Comparison of ENCODE assay signal across 8 cellular contexts in the genomic region with DNA sequence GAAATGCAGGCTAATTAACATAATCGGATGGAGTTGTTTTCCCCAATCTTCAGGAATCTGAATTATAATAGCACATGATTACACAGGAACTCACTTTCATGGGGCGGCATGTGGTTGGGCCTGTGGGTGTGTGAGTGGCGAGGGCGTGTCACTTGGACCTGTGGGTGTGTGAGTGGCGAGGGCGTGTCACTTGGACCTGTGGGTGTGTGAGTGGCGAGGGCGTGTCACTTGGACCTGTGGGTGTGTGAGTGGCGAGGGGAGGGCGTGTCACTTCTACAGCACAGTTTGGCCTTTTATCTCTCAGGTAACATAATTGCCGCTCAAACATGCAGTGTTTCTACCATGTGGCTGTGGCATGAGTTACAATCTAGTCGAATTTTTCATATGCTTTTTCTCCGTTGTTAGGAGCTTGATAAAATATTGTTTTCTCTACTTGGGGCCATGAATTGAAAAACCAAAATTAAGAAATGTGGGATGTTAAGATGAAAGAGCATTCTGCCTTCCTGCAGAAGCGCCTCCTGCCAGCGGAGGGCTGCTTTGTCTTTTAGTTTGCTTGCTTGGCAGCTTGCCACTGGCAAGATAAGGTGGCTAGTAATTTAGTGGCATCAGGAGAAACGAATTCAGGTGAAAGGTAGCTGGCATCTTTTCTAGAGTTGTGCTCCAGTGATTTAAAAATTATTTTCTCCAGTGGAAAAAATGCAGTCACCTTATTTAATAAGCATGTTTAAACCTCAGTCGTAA. TPM values are rescaled to one million over a fixed set of nuclear protein-coding genes. Genes with fewer than 3 reads are reported as not detected.
DNase-seq lines count a peak whose midpoint lies in the region; ATAC-seq and TF ChIP-seq lines count a peak whose summit lies in the region.

No MANE protein-coding gene starts in this region.

- H3K27ac ChIP-seq in colonic mucosa = peak overlapping the region; percentile 63

- peak overlapping the region; percentile 55 for H3K4me3 Mint-ChIP-seq in T-helper 17 cell
- peak overlapping the region in 1 of 2 donors; percentile 2 for H3K4me3 Mint-ChIP-seq in stimulated activated naive CD8-positive, alpha-beta T cell treated with anti-CD3 and anti-CD28 coated beads, Interleukin-15, amount 100 ng/mL, for 72 hours

- H3K36me3 Mint-ChIP-seq in T-helper 17 cell (ENCODE audit: low read depth) = no peaks in the 10 kb centered on the region

- no peaks in the 10 kb centered on the region for H3K27me3 Mint-ChIP-seq in T-helper 17 cell
- no peaks in the 10 kb centered on the region for H3K27me3 Mint-ChIP-seq in stimulated activated naive CD8-positive, alpha-beta T cell treated with anti-CD3 and anti-CD28 coated beads, Interleukin-15, amount 100 ng/mL, for 72 hours

- H3K27ac Mint-ChIP-seq in T-helper 17 cell = peak overlapping the region; percentile 19
- no peak overlapping the region for H3K27ac Mint-ChIP-seq in stimulated activated naive CD8-positive, alpha-beta T cell treated with anti-CD3 and anti-CD28 coated beads, Interleukin-15, amount 100 ng/mL, for 72 hours

- intact Hi-C loops in Right ventricle myocardium superior (cut with DNase I) = loop anchor here (5.0 kb wide), 1 partner anchor 64 kb away; no protein-coding TSS in a partner anchor
- intact Hi-C loops in Right ventricle myocardium inferior (cut with DNase I) = no loop called here
- intact Hi-C loops in colonic mucosa (cut with DNase I) = no loop called here

- H3K4me3 ChIP-seq in colonic mucosa = no peak overlapping the region

- no peaks in the 10 kb centered on the region for H3K9me3 Mint-ChIP-seq in stimulated activated naive CD8-positive, alpha-beta T cell treated with anti-CD3 and anti-CD28 coated beads, Interleukin-15, amount 100 ng/mL, for 72 hours

- ATAC-seq in Right ventricle myocardium superior (ENCODE audit: poor library complexity) (no peak), Right ventricle myocardium inferior (no peak), T-helper 17 cell (peak; percentile 77)
- ATAC-seq in stimulated activated naive CD8-positive, alpha-beta T cell treated with anti-CD3 and anti-CD28 coated beads, Interleukin-15, amount 100 ng/mL, for 72 hours = peak; percentile 38

- H3K4me1 Mint-ChIP-seq in T-helper 17 cell = peaks cover 22% of the 10 kb centered on the region
- peaks cover 63% of the 10 kb centered on the region for H3K4me1 Mint-ChIP-seq in stimulated activated naive CD8-positive, alpha-beta T cell treated with anti-CD3 and anti-CD28 coated beads, Interleukin-15, amount 100 ng/mL, for 72 hours

- peaks cover 34% of the 10 kb centered on the region for H3K4me1 ChIP-seq in colonic mucosa

- H3K9me3 ChIP-seq in T-helper 17 cell (ENCODE audit: control insufficient read depth, low read length, poor library complexity, severe bottlenecking) = no peaks in the 10 kb centered on the region
- H3K9me3 ChIP-seq in colonic mucosa = no peaks in the 10 kb centered on the region

- H3K36me3 ChIP-seq in colonic mucosa = no peaks in the 10 kb centered on the region

- no peak for TF ChIP-seq CTCF in colonic mucosa (IDR thresholded peaks at IDR 0.05)

- peak; percentile 62 for DNase-seq in Right ventricle myocardium superior
- no peak for DNase-seq in Right ventricle myocardium inferior (ENCODE audit: missing footprints)
- peak; percentile 16 to 38 (median 21) for DNase-seq in T-helper 17 cell
- DNase-seq in colonic mucosa = peak; percentile 79
- DNase-seq in stimulated activated naive CD8-positive, alpha-beta T cell treated with anti-CD3 and anti-CD28 coated beads, Interleukin-15, amount 100 ng/mL, for 72 hours = no peak
- DNase-seq in hypothalamus (lab: John Stamatoyannopoulos, UW) = no peak
- no peak for DNase-seq in SIG-M5 (lab: John Stamatoyannopoulos, UW)
- no peak for DNase-seq in kidney glomerular epithelial cell (lab: John Stamatoyannopoulos, UW)

- H3K27me3 ChIP-seq in colonic mucosa = no peaks in the 10 kb centered on the region

- peak overlapping the region in 1 of 2 donors; percentile 46 for H3K9ac ChIP-seq in colonic mucosa (ENCODE audit: low read depth in 2 of 2, low read length in 2 of 2)

RNA-seq across cellular contexts. Expression of a gene that starts 36.2 kb away (rescaled TPM):
- total RNA-seq in Right ventricle myocardium superior = 70.6 TPM
- 76.5 TPM for total RNA-seq in Right ventricle myocardium inferior
- 100 to 1,000 TPM; 169 to 221 TPM for total RNA-seq in T-helper 17 cell
- total RNA-seq in colonic mucosa = 10 to 100 TPM; 70.0 to 88.2 TPM

Comparison
In these comparisons a context has a peak if more than half of its experiments do, and no peak if none do; other contexts are left out.
1. DNase-seq: peak in Right ventricle myocardium superior (single experiment), T-helper 17 cell (3 of 3) and colonic mucosa (single experiment); none in Right ventricle myocardium inferior (single experiment), stimulated activated naive CD8-positive, alpha-beta T cell treated with anti-CD3 and anti-CD28 coated beads, Interleukin-15, amount 100 ng/mL, for 72 hours (0 of 2), hypothalamus (0 of 51), SIG-M5 (single experiment) and kidney glomerular epithelial cell (single experiment).
2. ATAC-seq: peak in T-helper 17 cell (single experiment) and stimulated activated naive CD8-positive, alpha-beta T cell treated with anti-CD3 and anti-CD28 coated beads, Interleukin-15, amount 100 ng/mL, for 72 hours (single experiment); none in Right ventricle myocardium superior (single experiment) and Right ventricle myocardium inferior (single experiment).